Comparison of ENCODE assay signal across 23 cellular contexts in genomic region chr20:53489528-53489927, GRCh38.
DNase-seq lines count a peak whose midpoint lies in the region; ATAC-seq, FAIRE-seq and TF ChIP-seq lines count a peak whose summit lies in the region.
"Had no signal": no experiment of that assay in that cellular context is flagged by ENCODE, and none has a peak within 500 bp of the region (broad histone marks: within the 10 kb centered on the region; RNA-seq: fewer than 3 reads in every experiment).

No MANE protein-coding gene starts in this region.

- H3K27ac ChIP-seq in HepG2 (ENCODE audit: extremely low read length, insufficient read depth, low read length) (no peak overlapping the region), right lobe of liver (no peak overlapping the region), esophagus muscularis mucosa (replicated peaks in 1 of 4) (no peak overlapping the region), substantia nigra (ENCODE audit: low read depth, low read length, poor library complexity, severe bottlenecking) (no peak overlapping the region)
- H3K27ac ChIP-seq: 22Rv1; A549; BLaER1 treated with 17β-estradiol and CSF1 and Interleukin-3, amounts not matched to agents 10 nM and 100 nM; C4-2B had no signal

- in situ Hi-C loops in HepG2 (cut with HindIII; ENCODE audit: extremely low pct_ligation_motif_present, low pct_unique_long_range_greater_than_20kb) = no loop called here

- H3K79me2 ChIP-seq in HepG2 (ENCODE audit: insufficient read depth, low read length) = no peaks in the 10 kb centered on the region

- no peaks in the 10 kb centered on the region for H3K9me3 Mint-ChIP-seq in type B pancreatic cell
- H3K9me3 Mint-ChIP-seq: CD4-positive, alpha-beta T cell; CD8-positive, alpha-beta T cell had no signal

- BruUV-seq in HepG2 (replicated peaks; lab: Mats Ljungman, UMichigan) = no TSS peak

- no peaks in the 10 kb centered on the region for H3K27me3 ChIP-seq in HepG2 (ENCODE audit: control insufficient read depth in 1 of 2, insufficient read depth in 2 of 2, low read length in 2 of 2)
- H3K27me3 ChIP-seq in right lobe of liver = no peaks in the 10 kb centered on the region
- no peaks in the 10 kb centered on the region for H3K27me3 ChIP-seq in esophagus muscularis mucosa
- H3K27me3 ChIP-seq: BLaER1 treated with 17β-estradiol and CSF1 and Interleukin-3, amounts not matched to agents 10 nM and 100 nM had no signal

- DNase-seq in activated CD8-positive, alpha-beta memory T cell treated with anti-CD3 and anti-CD28 coated beads, Interleukin-2, amount 50 U/mL, for 48 hours = peak; percentile 18
- DNase-seq in activated CD8-positive, alpha-beta memory T cell treated with anti-CD3 and anti-CD28 coated beads for 24 hours = no peak
- DNase-seq in HepG2 (ENCODE audit: low spot score) = no peak
- no peak for DNase-seq in right lobe of liver
- peak; percentile 68 for DNase-seq in esophagus muscularis mucosa (ENCODE audit: extremely low spot score)
- no peak for DNase-seq in type B pancreatic cell (ENCODE audit: extremely low spot score, unreplicated experiment)
- no peak for DNase-seq in substantia nigra (lab: John Stamatoyannopoulos, UW)
- DNase-seq: AML-193; Calu3; CD4-positive, alpha-beta T cell; CD8-positive, alpha-beta T cell; DMS79 treated with DMSO at 0.1 percent for 48 hours; GF-D8 had no signal

- no peak overlapping the region for H2AFZ ChIP-seq in HepG2 (ENCODE audit: low read length)

- FAIRE-seq in HepG2 (lab: Jason Lieb, UNC) = no peak
- FAIRE-seq: A549, D721Med, G401.6, GM12891, GM19239 had no signal

- POLR2A ChIA-PET in HepG2 (lab: Yijun Ruan, JAX) = no interaction called here

- no peaks in the 10 kb centered on the region for H3K36me3 Mint-ChIP-seq in type B pancreatic cell
- H3K36me3 Mint-ChIP-seq: CD8-positive, alpha-beta T cell had no signal

- H3K36me3 ChIP-seq in HepG2 (replicated peaks in 1 of 2; ENCODE audit: control insufficient read depth in 1 of 2, insufficient read depth in 2 of 2, low read length in 2 of 2) (no peaks in the 10 kb centered on the region), right lobe of liver (no peaks in the 10 kb centered on the region), esophagus muscularis mucosa (no peaks in the 10 kb centered on the region)
- H3K36me3 ChIP-seq: BLaER1 treated with 17β-estradiol and CSF1 and Interleukin-3, amounts not matched to agents 10 nM and 100 nM had no signal

- no peaks in the 10 kb centered on the region for H4K20me1 ChIP-seq in HepG2 (ENCODE audit: insufficient read depth, low read length)
- H4K20me1 ChIP-seq: BLaER1 treated with 17β-estradiol and CSF1 and Interleukin-3, amounts not matched to agents 10 nM and 100 nM had no signal

- CTCF ChIA-PET in HepG2 (lab: Yijun Ruan, JAX; ENCODE audit: low intra/inter-chr PET ratio, low total read pairs) = no interaction called here

- TF ChIP-seq CTCF in HepG2 (CRISPR knock-in tag; IDR thresholded peaks at IDR 0.05) (no peak), right lobe of liver (IDR thresholded peaks at IDR 0.05) (no peak), esophagus muscularis mucosa (IDR thresholded peaks at IDR 0.05) (no peak), type B pancreatic cell (conservative IDR thresholded peaks at IDR 0.05) (no peak)

- ATAC-seq in HepG2 (no peak), right lobe of liver (no peak)
- ATAC-seq: A549; CD8-positive, alpha-beta T cell had no signal

- H3K27ac Mint-ChIP-seq in type B pancreatic cell = no peak overlapping the region
- H3K27ac Mint-ChIP-seq: B cell; CD4-positive, alpha-beta T cell; CD8-positive, alpha-beta T cell had no signal

- H3K9ac ChIP-seq in HepG2 (ENCODE audit: insufficient read depth, low read depth, low read length) = no peak overlapping the region
- H3K9ac ChIP-seq: BLaER1 treated with 17β-estradiol and CSF1 and Interleukin-3, amounts not matched to agents 10 nM and 100 nM had no signal

- no peak for TF ChIP-seq EP300 in HepG2 (IDR thresholded peaks at IDR 0.05; ENCODE audit: low read depth in 2 of 2, low read length in 2 of 2)
- TF ChIP-seq EP300 in HepG2 (CRISPR knock-in tag; IDR thresholded peaks at IDR 0.05; ENCODE audit: borderline replicate concordance) = no peak
- TF ChIP-seq EP300 in esophagus muscularis mucosa (IDR thresholded peaks at IDR 0.05) = no peak

- no peak for TF ChIP-seq RAD21 in HepG2 (CRISPR knock-in tag; IDR thresholded peaks at IDR 0.05)

- TF ChIP-seq POLR2A in HepG2 (IDR thresholded peaks at IDR 0.05; ENCODE audit: insufficient read depth in 1 of 2, low read depth in 2 of 2, low read length in 2 of 2) (no peak), right lobe of liver (IDR thresholded peaks at IDR 0.05) (no peak), esophagus muscularis mucosa (IDR thresholded peaks at IDR 0.05; ENCODE audit: low read depth) (no peak)

- H3K9me3 ChIP-seq in HepG2 (ENCODE audit: low read length) (no peaks in the 10 kb centered on the region), right lobe of liver (no peaks in the 10 kb centered on the region), esophagus muscularis mucosa (no peaks in the 10 kb centered on the region)
- H3K9me3 ChIP-seq: A549; BLaER1 treated with 17β-estradiol and CSF1 and Interleukin-3, amounts not matched to agents 10 nM and 100 nM; Caco-2 had no signal

- H3K27me3 Mint-ChIP-seq in type B pancreatic cell = no peaks in the 10 kb centered on the region
- H3K27me3 Mint-ChIP-seq: B cell; CD4-positive, alpha-beta T cell had no signal

- H3K4me1 ChIP-seq in HepG2 (ENCODE audit: insufficient read depth, low read length) = peaks cover 26% of the 10 kb centered on the region
- no peaks in the 10 kb centered on the region for H3K4me1 ChIP-seq in right lobe of liver
- H3K4me1 ChIP-seq in esophagus muscularis mucosa = peaks cover 0 to 7% (median 0%) of the 10 kb centered on the region in 4 donors
- H3K4me1 ChIP-seq: A549; BLaER1 treated with 17β-estradiol and CSF1 and Interleukin-3, amounts not matched to agents 10 nM and 100 nM had no signal

- peaks cover 35% of the 10 kb centered on the region for H3K4me1 Mint-ChIP-seq in type B pancreatic cell (ENCODE audit: unreplicated experiment)
- H3K4me1 Mint-ChIP-seq: B cell had no signal

- no peak overlapping the region for H3K4me3 Mint-ChIP-seq in type B pancreatic cell
- H3K4me3 Mint-ChIP-seq: B cell; CD4-positive, alpha-beta T cell; CD8-positive, alpha-beta T cell had no signal

- 58% methylated on average over 5 of the region's 5 CpGs for WGBS in HepG2 (ENCODE audit: low lambda C conversion rate)
- 89% methylated on average over 5 of the region's 5 CpGs for WGBS in right lobe of liver (ENCODE audit: insufficient coverage, low coverage, low lambda C conversion rate, missing lambda C conversion rate)
- 96% methylated on average over 5 of the region's 5 CpGs for WGBS in esophagus muscularis mucosa

- H3K4me2 ChIP-seq in HepG2 (ENCODE audit: low read depth, low read length) = no peak overlapping the region
- H3K4me2 ChIP-seq: A549; BLaER1 treated with 17β-estradiol and CSF1 and Interleukin-3, amounts not matched to agents 10 nM and 100 nM had no signal

- H3K4me3 ChIP-seq in HepG2 (replicated peaks in 1 of 3; ENCODE audit: insufficient read depth in 1 of 3, low read depth in 2 of 3, low read length in 3 of 3) (no peak overlapping the region), right lobe of liver (no peak overlapping the region), esophagus muscularis mucosa (no peak overlapping the region)
- H3K4me3 ChIP-seq: A549; BLaER1 treated with 17β-estradiol and CSF1 and Interleukin-3, amounts not matched to agents 10 nM and 100 nM had no signal

- intact Hi-C loops in HepG2 (cut with micrococcal nuclease; ENCODE audit: unreplicated experiment) = no loop called here
- intact Hi-C loops in right lobe of liver (cut with DNase I) = no loop called here
- intact Hi-C loops in esophagus muscularis mucosa (cut with DNase I) = no loop called here

TF ChIP-seq in HepG2, 621 proteins besides CTCF, POLR2A, EP300 and RAD21:
- peak; percentile 21; the same call in 1 of the 2 replicates for TF ChIP-seq RFX5 (IDR thresholded peaks at IDR 0.05; ENCODE audit: low read depth, low read length)
- no peak for TF ChIP-seq ARID2 (CRISPR knock-in tag; IDR thresholded peaks at IDR 0.05; ENCODE audit: borderline replicate concordance)

Comparison
In these comparisons a context has a peak if more than half of its experiments do, and no peak if none do; other contexts are left out.
1. DNase-seq: peak in activated CD8-positive, alpha-beta memory T cell treated with anti-CD3 and anti-CD28 coated beads, Interleukin-2, amount 50 U/mL, for 48 hours (single experiment) and esophagus muscularis mucosa (single experiment); none in activated CD8-positive, alpha-beta memory T cell treated with anti-CD3 and anti-CD28 coated beads for 24 hours (single experiment), HepG2 (single experiment), right lobe of liver (0 of 3), type B pancreatic cell (single experiment) and substantia nigra (0 of 49).